12 cellular contexts compared by ENCODE assay signal in genomic region chr5:216076-216475, GRCh38. TPM values are rescaled to one million over a fixed set of nuclear protein-coding genes. Genes with fewer than 3 reads are reported as not detected.
DNase-seq lines count a peak whose midpoint lies in the region; ATAC-seq and TF ChIP-seq lines count a peak whose summit lies in the region.
"Not testable (repeated sequence)": the region's sequence is repeated elsewhere in the genome, so short reads cannot be mapped to it uniquely, and the experiment has no call there.
"Had no signal": no experiment of that assay in that cellular context is flagged by ENCODE, and none has a peak within 500 bp of the region (broad histone marks: within the 10 kb centered on the region; RNA-seq: fewer than 3 reads in every experiment).

No MANE protein-coding gene starts in this region.

- not testable (repeated sequence) for H3K9me3 ChIP-seq in BLaER1; Loucy (ENCODE audit: insufficient read depth, low read depth, low read length); upper lobe of right lung

- H3K4me3 ChIP-seq in BLaER1 (peak overlapping the region; percentile 31; the same call in 1 of the 2 replicates), Loucy (ENCODE audit: low read length, poor library complexity, severe bottlenecking) (peak overlapping the region; percentile 67)
- not testable (repeated sequence) for H3K4me3 ChIP-seq in upper lobe of right lung

- H3K79me2 ChIP-seq in Loucy (ENCODE audit: insufficient read depth, low read length) = peaks cover 69% of the 10 kb centered on the region

- H2AFZ ChIP-seq in Loucy (ENCODE audit: low read length) = not testable (repeated sequence)

- peak overlapping the region; percentile 37 for H3K27ac Mint-ChIP-seq in activated CD4-positive, alpha-beta T cell treated with anti-CD3 and anti-CD28 coated beads for 36 hours
- H3K27ac Mint-ChIP-seq in activated T-cell treated with anti-CD3 and anti-CD28 coated beads, Interleukin-2, amount 50 U/mL, for 72 hours = peak overlapping the region; percentile 55
- peak overlapping the region; percentile 61 to 96 for H3K27ac Mint-ChIP-seq in activated naive CD4-positive, alpha-beta T cell treated with anti-CD3 and anti-CD28 coated beads, Interleukin-2, amount 50 U/mL, for 72 hours
- not testable (repeated sequence) for H3K27ac Mint-ChIP-seq in dendritic cell treated with granulocyte-macrophage colony-stimulating factor and Interleukin-4, amounts not matched to agents 40 ng/mL and 50 ng/mL, for 4 days

- not testable (repeated sequence) for H3K9me3 Mint-ChIP-seq in activated CD4-positive, alpha-beta T cell treated with anti-CD3 and anti-CD28 coated beads for 36 hours (ENCODE audit: low read depth); activated T-cell treated with anti-CD3 and anti-CD28 coated beads, Interleukin-2, amount 50 U/mL, for 72 hours; activated naive CD4-positive, alpha-beta T cell treated with anti-CD3 and anti-CD28 coated beads, Interleukin-2, amount 50 U/mL, for 72 hours; dendritic cell treated with granulocyte-macrophage colony-stimulating factor and Interleukin-4, amounts not matched to agents 40 ng/mL and 50 ng/mL, for 4 days

- H3K27me3 ChIP-seq in BLaER1; Loucy (ENCODE audit: insufficient read depth, low read length, poor library complexity, severe bottlenecking); upper lobe of right lung: not testable (repeated sequence)

- not testable (repeated sequence) for H3K9ac ChIP-seq in BLaER1
- peak overlapping the region; percentile 56 for H3K9ac ChIP-seq in Loucy (ENCODE audit: low read depth, low read length, poor library complexity, severe bottlenecking)

- intact Hi-C loops in activated CD4-positive, alpha-beta T cell treated with anti-CD3 and anti-CD28 coated beads for 36 hours (cut with DNase I, micrococcal nuclease) = loop anchor here (2.0 to 10.0 kb wide), 6 partner anchors 27 to 1586 kb away; partner anchors contain the start of genes BRD9 (in 1 of the 2), LPCAT1 (in 1 of the 2), NDUFS6 (in 1 of the 2) and TRIP13 (in 1 of the 2)
- intact Hi-C loops in dendritic cell treated with granulocyte-macrophage colony-stimulating factor and Interleukin-4, amounts not matched to agents 40 ng/mL and 50 ng/mL, for 4 days (cut with micrococcal nuclease); sciatic nerve (cut with DNase I); upper lobe of right lung (cut with DNase I): not testable (repeated sequence)

- H3K27me3 Mint-ChIP-seq in activated CD4-positive, alpha-beta T cell treated with anti-CD3 and anti-CD28 coated beads for 36 hours; activated T-cell treated with anti-CD3 and anti-CD28 coated beads, Interleukin-2, amount 50 U/mL, for 72 hours (ENCODE audit: low read depth); dendritic cell treated with granulocyte-macrophage colony-stimulating factor and Interleukin-4, amounts not matched to agents 40 ng/mL and 50 ng/mL, for 4 days: not testable (repeated sequence)

- H3K4me1 Mint-ChIP-seq in activated CD4-positive, alpha-beta T cell treated with anti-CD3 and anti-CD28 coated beads for 36 hours = peaks cover 42% of the 10 kb centered on the region
- peaks cover 56% of the 10 kb centered on the region for H3K4me1 Mint-ChIP-seq in activated T-cell treated with anti-CD3 and anti-CD28 coated beads, Interleukin-2, amount 50 U/mL, for 72 hours (ENCODE audit: low read depth)
- H3K4me1 Mint-ChIP-seq in dendritic cell treated with granulocyte-macrophage colony-stimulating factor and Interleukin-4, amounts not matched to agents 40 ng/mL and 50 ng/mL, for 4 days (ENCODE audit: low read depth) = peaks cover 46% of the 10 kb centered on the region

- not testable (repeated sequence) for H3K9me2 ChIP-seq in Loucy (replicated peaks; ENCODE audit: low read depth, low read length)

- H3K36me3 Mint-ChIP-seq in activated CD4-positive, alpha-beta T cell treated with anti-CD3 and anti-CD28 coated beads for 36 hours (ENCODE audit: low read depth) = peaks cover 24% of the 10 kb centered on the region
- peaks cover 7 to 19% of the 10 kb centered on the region in 2 donors for H3K36me3 Mint-ChIP-seq in activated T-cell treated with anti-CD3 and anti-CD28 coated beads, Interleukin-2, amount 50 U/mL, for 72 hours (ENCODE audit: insufficient read depth in 2 of 2)
- peaks cover 19 to 27% of the 10 kb centered on the region in 2 donors for H3K36me3 Mint-ChIP-seq in activated naive CD4-positive, alpha-beta T cell treated with anti-CD3 and anti-CD28 coated beads, Interleukin-2, amount 50 U/mL, for 72 hours
- H3K36me3 Mint-ChIP-seq in dendritic cell treated with granulocyte-macrophage colony-stimulating factor and Interleukin-4, amounts not matched to agents 40 ng/mL and 50 ng/mL, for 4 days (ENCODE audit: low read depth) = peaks cover 42% of the 10 kb centered on the region

- not testable (repeated sequence) for TF ChIP-seq CTCF in Loucy (conservative IDR thresholded peaks at IDR 0.05; ENCODE audit: low read length); upper lobe of right lung (IDR thresholded peaks at IDR 0.05)

- H4K20me1 ChIP-seq in BLaER1 (peaks cover 50% of the 10 kb centered on the region), Loucy (ENCODE audit: insufficient read depth, low read length, poor library complexity, severe bottlenecking) (peaks cover 28% of the 10 kb centered on the region)

- not testable (repeated sequence) for DNase-seq in activated CD4-positive, alpha-beta T cell treated with anti-CD3 and anti-CD28 coated beads for 36 hours; activated T-cell treated with anti-CD3 and anti-CD28 coated beads, Interleukin-2, amount 50 U/mL, for 72 hours; activated naive CD4-positive, alpha-beta T cell treated with anti-CD3 and anti-CD28 coated beads, Interleukin-2, amount 50 U/mL, for 72 hours (ENCODE audit: low spot score in 2 of 2)
- DNase-seq in sciatic nerve (ENCODE audit: low spot score) (peak; percentile 42), upper lobe of right lung (peak; percentile 54)

- peak overlapping the region; percentile 48 for H3K4me3 Mint-ChIP-seq in activated CD4-positive, alpha-beta T cell treated with anti-CD3 and anti-CD28 coated beads for 36 hours
- H3K4me3 Mint-ChIP-seq in activated T-cell treated with anti-CD3 and anti-CD28 coated beads, Interleukin-2, amount 50 U/mL, for 72 hours = peak overlapping the region; percentile 63 to 73
- peak overlapping the region; percentile 4 for H3K4me3 Mint-ChIP-seq in dendritic cell treated with granulocyte-macrophage colony-stimulating factor and Interleukin-4, amounts not matched to agents 40 ng/mL and 50 ng/mL, for 4 days

- POLR2A ChIA-PET in activated CD4-positive, alpha-beta T cell treated with anti-CD3 and anti-CD28 coated beads for 36 hours (lab: Charles Lee) = not testable (repeated sequence)

- not testable (repeated sequence) for H3F3A ChIP-seq in Loucy (ENCODE audit: low read depth)

- H3K4me1 ChIP-seq in BLaER1 = peaks cover 47% of the 10 kb centered on the region
- peaks cover 29% of the 10 kb centered on the region for H3K4me1 ChIP-seq in Loucy (ENCODE audit: insufficient read depth, low read length, poor library complexity, severe bottlenecking)
- H3K4me1 ChIP-seq in upper lobe of right lung = peaks cover 22% of the 10 kb centered on the region

- CTCF ChIA-PET in activated CD4-positive, alpha-beta T cell treated with anti-CD3 and anti-CD28 coated beads for 36 hours (lab: Charles Lee) = not testable (repeated sequence)

- H3K4me2 ChIP-seq in BLaER1 (peak overlapping the region; percentile 88), Loucy (ENCODE audit: low read depth, low read length, poor library complexity, severe bottlenecking) (peak overlapping the region; percentile 89)

- H3K27ac ChIP-seq in BLaER1 = peak overlapping the region; percentile 35; the same call in 1 of the 2 replicates
- not testable (repeated sequence) for H3K27ac ChIP-seq in upper lobe of right lung

- H3K36me3 ChIP-seq in BLaER1; Loucy (ENCODE audit: insufficient read depth, low read length); upper lobe of right lung: not testable (repeated sequence)

- ATAC-seq in activated CD4-positive, alpha-beta T cell treated with anti-CD3 and anti-CD28 coated beads for 36 hours; activated T-cell treated with anti-CD3 and anti-CD28 coated beads, Interleukin-2, amount 50 U/mL, for 72 hours (replicated peaks in 1 of 2); activated naive CD4-positive, alpha-beta T cell treated with anti-CD3 and anti-CD28 coated beads, Interleukin-2, amount 50 U/mL, for 72 hours; sciatic nerve; upper lobe of right lung: not testable (repeated sequence)

RNA-seq across cellular contexts. Expression of gene CCDC127, which starts 1.9 kb away (rescaled TPM):
- total RNA-seq in activated CD4-positive, alpha-beta T cell treated with anti-CD3 and anti-CD28 coated beads for 36 hours = 1 to 10 TPM; 6.0 to 7.0 TPM
- total RNA-seq in activated T-cell treated with anti-CD3 and anti-CD28 coated beads, Interleukin-2, amount 50 U/mL, for 72 hours = 1 to 10 TPM; 6.7 to 8.5 TPM
- total RNA-seq in activated naive CD4-positive, alpha-beta T cell treated with anti-CD3 and anti-CD28 coated beads, Interleukin-2, amount 50 U/mL, for 72 hours = 1 to 10 TPM; 6.1 to 7.3 TPM
- total RNA-seq in sciatic nerve = 9.0 TPM
- 5.5 TPM for total RNA-seq in upper lobe of right lung

RNA-seq across cellular contexts. Expression of gene SDHA, which starts 2.0 kb away (rescaled TPM):
- total RNA-seq in activated CD4-positive, alpha-beta T cell treated with anti-CD3 and anti-CD28 coated beads for 36 hours = 100 to 1,000 TPM; 104 to 121 TPM
- 100 to 1,000 TPM; 143 to 144 TPM for total RNA-seq in activated T-cell treated with anti-CD3 and anti-CD28 coated beads, Interleukin-2, amount 50 U/mL, for 72 hours
- total RNA-seq in activated naive CD4-positive, alpha-beta T cell treated with anti-CD3 and anti-CD28 coated beads, Interleukin-2, amount 50 U/mL, for 72 hours = 100 to 1,000 TPM; 156 to 198 TPM
- total RNA-seq in sciatic nerve (105 TPM), upper lobe of right lung (94.0 TPM)

RNA-seq across cellular contexts. Expression of gene LRRC14B, which starts 24.8 kb away (rescaled TPM):
- total RNA-seq in activated CD4-positive, alpha-beta T cell treated with anti-CD3 and anti-CD28 coated beads for 36 hours = under 1 TPM in 1 of 2 experiments, not detected in 1; 0.11 TPM
- total RNA-seq in activated T-cell treated with anti-CD3 and anti-CD28 coated beads, Interleukin-2, amount 50 U/mL, for 72 hours = not detected
- under 1 TPM in 1 of 2 donors, not detected in 1; 0.16 TPM for total RNA-seq in activated naive CD4-positive, alpha-beta T cell treated with anti-CD3 and anti-CD28 coated beads, Interleukin-2, amount 50 U/mL, for 72 hours
- total RNA-seq in sciatic nerve = not detected
- total RNA-seq in upper lobe of right lung = not detected
- total RNA-seq: H1, HepG2, HT-29, NCI-H460 had no signal

RNA-seq across cellular contexts. Expression of gene PDCD6, which starts 55.4 kb away (rescaled TPM):
- 10 to 100 TPM; 69.5 to 91.6 TPM for total RNA-seq in activated CD4-positive, alpha-beta T cell treated with anti-CD3 and anti-CD28 coated beads for 36 hours
- total RNA-seq in activated T-cell treated with anti-CD3 and anti-CD28 coated beads, Interleukin-2, amount 50 U/mL, for 72 hours = 10 to 100 TPM; 71.0 to 72.3 TPM
- total RNA-seq in activated naive CD4-positive, alpha-beta T cell treated with anti-CD3 and anti-CD28 coated beads, Interleukin-2, amount 50 U/mL, for 72 hours = 10 to 100 TPM; 57.9 to 90.5 TPM
- total RNA-seq in sciatic nerve (70.3 TPM), upper lobe of right lung (69.5 TPM)

Comparison
In these comparisons a context has a peak if more than half of its experiments do, and no peak if none do; other contexts are left out.
1. H3K4me3 Mint-ChIP-seq: peak in every context shown above with its lines; median percentile 68 in activated T-cell treated with anti-CD3 and anti-CD28 coated beads, Interleukin-2, amount 50 U/mL, for 72 hours; 48 in activated CD4-positive, alpha-beta T cell treated with anti-CD3 and anti-CD28 coated beads for 36 hours; 4 in dendritic cell treated with granulocyte-macrophage colony-stimulating factor and Interleukin-4, amounts not matched to agents 40 ng/mL and 50 ng/mL, for 4 days.